ENCODE assay signal across 8 cellular contexts in the genomic region with DNA sequence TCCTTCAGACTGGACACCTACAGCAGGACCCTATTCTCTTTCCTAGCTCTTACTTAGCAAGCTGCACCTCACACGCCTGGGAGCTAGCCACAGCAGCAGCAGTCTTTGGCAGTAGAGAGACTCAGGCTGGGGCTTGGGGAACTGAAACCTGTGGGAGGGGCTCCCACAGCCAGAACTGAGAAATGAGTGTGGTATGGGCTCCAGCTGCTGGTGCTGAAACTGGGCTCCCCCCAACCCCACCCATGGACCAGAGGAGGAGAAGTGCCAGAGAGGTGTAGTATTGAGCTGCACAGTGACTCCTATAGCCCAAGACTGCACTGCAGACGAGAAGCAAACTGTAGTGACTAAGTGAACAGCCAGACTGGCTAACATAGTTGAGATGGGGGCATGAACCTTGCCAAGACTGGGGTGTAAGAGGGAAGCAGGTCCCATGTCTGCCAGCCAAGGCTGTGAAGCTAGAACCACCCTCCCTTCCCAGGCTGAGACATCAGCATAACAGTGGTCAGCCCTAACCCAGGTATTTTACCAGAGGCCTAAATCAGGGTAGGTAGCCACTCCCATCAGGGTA.
DNase-seq lines count a peak whose midpoint lies in the region; ATAC-seq and TF ChIP-seq lines count a peak whose summit lies in the region.

No MANE protein-coding gene starts in this region.

- no peaks in the 10 kb centered on the region for H3K9me2 ChIP-seq in DOHH2 (replicated peaks; ENCODE audit: control insufficient read depth, low read length)

- peaks cover 29% of the 10 kb centered on the region for H3K79me2 ChIP-seq in DOHH2 (ENCODE audit: control insufficient read depth, low read length)

- peak; percentile 40 for TF ChIP-seq CTCF in DOHH2 (IDR thresholded peaks at IDR 0.05; ENCODE audit: low read depth, low read length, poor library complexity, severe bottlenecking)
- no peak for TF ChIP-seq CTCF in chondrocyte (IDR thresholded peaks at IDR 0.05)

- peaks cover 3% of the 10 kb centered on the region for H3K36me3 Mint-ChIP-seq in chondrocyte (ENCODE audit: low read depth)

- peaks cover 12% of the 10 kb centered on the region for H3K4me1 Mint-ChIP-seq in chondrocyte (ENCODE audit: low read depth)

- no peaks in the 10 kb centered on the region for H3K27me3 ChIP-seq in DOHH2 (ENCODE audit: control insufficient read depth, low read length)

- no peak overlapping the region for H3K4me3 ChIP-seq in DOHH2 (ENCODE audit: low read length)

- DNase-seq in activated CD8-positive, alpha-beta memory T cell treated with anti-CD3 and anti-CD28 coated beads, Interleukin-2, amount 50 U/mL, for 48 hours, result peak; percentile 72
- DNase-seq in mucosa of gallbladder (ENCODE audit: low spot score) (peak; percentile 29), chondrocyte (ENCODE audit: low spot score) (no peak), NCI-H82 treated with DMSO at 0.1 percent for 48 hours (lab: John Stamatoyannopoulos, UW; ENCODE audit: unreplicated experiment) (no peak), NCI-H2171 (lab: John Stamatoyannopoulos, UW) (no peak)

- H3K27me3 Mint-ChIP-seq in chondrocyte (ENCODE audit: low read depth), result no peaks in the 10 kb centered on the region

- H3K4me2 ChIP-seq in DOHH2 (ENCODE audit: low read length), result peak overlapping the region; percentile 27

- H3K9me3 Mint-ChIP-seq in chondrocyte (ENCODE audit: low read depth), result peaks cover 11% of the 10 kb centered on the region

- no peak overlapping the region for H3K27ac ChIP-seq in DOHH2 (ENCODE audit: low read depth, low read length)

- H3F3A ChIP-seq in DOHH2 (ENCODE audit: control insufficient read depth, insufficient read depth), result 0 out of 2 replicates have a peak, but pooled peaks cover 2% of the 10 kb centered on the region

- 0 out of 2 replicates have a peak, but pooled peaks cover 3% of the 10 kb centered on the region for H4K20me1 ChIP-seq in DOHH2 (ENCODE audit: control insufficient read depth, insufficient read depth, low read depth, low read length)

- peaks cover 28% of the 10 kb centered on the region for H3K4me1 ChIP-seq in DOHH2 (ENCODE audit: control insufficient read depth, low read length)

- H3K4me3 Mint-ChIP-seq in chondrocyte (ENCODE audit: unreplicated experiment), result no peak overlapping the region

- H3K36me3 ChIP-seq in DOHH2 (ENCODE audit: control insufficient read depth, low read length), result no peaks in the 10 kb centered on the region

- no peak overlapping the region for H3K27ac Mint-ChIP-seq in chondrocyte (ENCODE audit: unreplicated experiment)

- ATAC-seq in GM19455 (IDR thresholded peaks at IDR 0.05; ENCODE audit: unreplicated experiment) (peak; percentile 92), HG03439 (IDR thresholded peaks at IDR 0.05; ENCODE audit: unreplicated experiment) (peak; percentile 94)

- no peaks in the 10 kb centered on the region for H3K9me3 ChIP-seq in DOHH2 (ENCODE audit: control insufficient read depth, insufficient read depth, low read length)

Comparison
In these comparisons a context has a peak if more than half of its experiments do, and no peak if none do; other contexts are left out.
1. DNase-seq: peak in activated CD8-positive, alpha-beta memory T cell treated with anti-CD3 and anti-CD28 coated beads, Interleukin-2, amount 50 U/mL, for 48 hours (single experiment) and mucosa of gallbladder (single experiment); none in chondrocyte (single experiment), NCI-H82 treated with DMSO at 0.1 percent for 48 hours (single experiment) and NCI-H2171 (single experiment).